Comparison of ENCODE assay signal across 19 cellular contexts in the genomic region with DNA sequence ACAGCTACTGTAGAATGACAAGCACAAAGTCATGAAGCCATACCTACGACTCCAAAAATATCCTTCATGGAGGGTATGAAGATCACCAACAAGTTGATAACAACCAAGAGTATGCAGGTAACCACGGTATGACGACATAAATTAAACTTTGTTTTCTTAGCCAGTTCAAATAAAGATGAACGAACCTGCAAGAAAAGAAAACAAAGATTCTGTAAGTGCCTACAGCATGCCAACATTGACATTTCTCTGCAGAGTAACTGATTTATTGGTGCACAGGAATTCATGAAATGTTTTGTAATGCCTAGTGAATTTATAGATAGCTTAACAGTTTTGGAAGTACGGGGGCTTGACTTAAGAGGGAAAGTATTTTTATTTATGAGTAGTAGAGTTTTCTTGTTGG.
"Had no signal": no experiment of that assay in that cellular context is flagged by ENCODE, and none has a peak within 500 bp of the region (broad histone marks: within the 10 kb centered on the region; RNA-seq: fewer than 3 reads in every experiment).

No MANE protein-coding gene starts in this region.

- H3K4me3 ChIP-seq: gastrocnemius medialis, heart right ventricle, right atrium auricular region, smooth muscle cell, transverse colon had no signal

- H3K4me3 Mint-ChIP-seq: brain; stimulated activated memory B cell treated with anti-CD40 and anti-IgM and Interleukin-4, amounts not matched to agents 10 μg/mL and 1 μg/mL and 100 μg/mL, for 72 hours had no signal

- H3K27me3 Mint-ChIP-seq: stimulated activated memory B cell treated with anti-CD40 and anti-IgM and Interleukin-4, amounts not matched to agents 10 μg/mL and 1 μg/mL and 100 μg/mL, for 72 hours had no signal

- H3K9me3 ChIP-seq: gastrocnemius medialis, heart right ventricle, right atrium auricular region, transverse colon had no signal

- H3K27me3 ChIP-seq: gastrocnemius medialis, heart right ventricle, right atrium auricular region, transverse colon had no signal

- H3K27ac ChIP-seq: epithelial cell of prostate, gastrocnemius medialis, heart right ventricle, right atrium auricular region, transverse colon had no signal

- DNase-seq: activated CD4-positive, alpha-beta T cell treated with anti-CD3 and anti-CD28 coated beads for 1 hour; activated CD8-positive, alpha-beta memory T cell treated with anti-CD3 and anti-CD28 coated beads for 24 hours; activated gamma-delta T cell; amniotic stem cell; effector memory CD4-positive, alpha-beta T cell; gastrocnemius medialis; heart right ventricle; islet precursor cell; left ventricle myocardium superior; mesendoderm; posterior cingulate gyrus; SHP77; transverse colon had no signal

- H3K27ac Mint-ChIP-seq: brain had no signal

- H3K4me2 ChIP-seq: smooth muscle cell had no signal

- H3K4me1 ChIP-seq: right atrium auricular region, transverse colon had no signal

- ATAC-seq: heart right ventricle; left ventricle myocardium superior; SK-N-SH treated with all-trans-retinoic acid at 6 μM for 48 hours; stimulated activated memory B cell treated with anti-CD40 and anti-IgM and Interleukin-4, amounts not matched to agents 10 μg/mL and 1 μg/mL and 100 μg/mL, for 72 hours had no signal
